In genomic region chr1:10663668-10664035, GRCh38 we compare ENCODE assay signal across 9 cellular contexts.
DNase-seq lines count a peak whose midpoint lies in the region; ATAC-seq and TF ChIP-seq lines count a peak whose summit lies in the region.
"Had no signal": no experiment of that assay in that cellular context is flagged by ENCODE, and none has a peak within 500 bp of the region (broad histone marks: within the 10 kb centered on the region; RNA-seq: fewer than 3 reads in every experiment).

No MANE protein-coding gene starts in this region.

- H3K9me3 ChIP-seq in ectodermal cell (ENCODE audit: control insufficient read depth, low read length) (no peaks in the 10 kb centered on the region), lung (ENCODE audit: control insufficient read depth in 2 of 2, insufficient read depth in 1 of 2, low read length in 1 of 2) (peaks cover 0 to 1% of the 10 kb centered on the region in 2 donors), testis (no peaks in the 10 kb centered on the region)

- ATAC-seq in lung (ENCODE audit: insufficient read depth, low FRiP score) (no peak), GM19324 (IDR thresholded peaks at IDR 0.05; ENCODE audit: low FRiP score, unreplicated experiment) (no peak), HG03135 (IDR thresholded peaks at IDR 0.05; ENCODE audit: unreplicated experiment) (no peak)

- intact Hi-C loops in testis (cut with DNase I; ENCODE audit: low total_unique reads), result no loop called here

- WGBS in ectodermal cell, 2 experiments, result 15 to 18% methylated on average over 16 of the region's 16 CpGs
- WGBS in lung, 2 donors, result 46 to 59% methylated on average over 11 to 16 of the region's 16 CpGs
- 26 to 40% methylated on average over 1 to 16 of the region's 16 CpGs for WGBS in testis, 2 donors

- H3K27ac ChIP-seq in ectodermal cell (ENCODE audit: insufficient read depth, low read depth, low read length, poor library complexity, severe bottlenecking) (peak overlapping the region; percentile 40), lung (ENCODE audit: low read depth in 1 of 2, low read length in 1 of 2) (peak overlapping the region; percentile 75 to 89), testis (peak overlapping the region in 1 of 2 donors; percentile 41)

- H3K4me3 ChIP-seq in ectodermal cell (ENCODE audit: insufficient read depth, low read depth, low read length) (no peak overlapping the region), lung (no peak overlapping the region), testis (no peak overlapping the region)

- TF ChIP-seq POLR2A in testis (IDR thresholded peaks at IDR 0.05), result no peak

- TF ChIP-seq CTCF in lung (IDR thresholded peaks at IDR 0.05; ENCODE audit: control extremely low read depth, extremely low read depth) (no peak), testis (IDR thresholded peaks at IDR 0.05) (no peak)

- peaks cover 3% of the 10 kb centered on the region for H3K27me3 ChIP-seq in ectodermal cell (ENCODE audit: control insufficient read depth, insufficient read depth, low read length, poor library complexity, severe bottlenecking)
- H3K27me3 ChIP-seq in lung (ENCODE audit: control insufficient read depth, insufficient read depth), result no peaks in the 10 kb centered on the region
- H3K27me3 ChIP-seq in testis, result no peaks in the 10 kb centered on the region

- H3K36me3 ChIP-seq in ectodermal cell (ENCODE audit: control insufficient read depth, insufficient read depth, low read length) (peaks cover 3% of the 10 kb centered on the region), lung (ENCODE audit: control insufficient read depth in 2 of 2, insufficient read depth in 2 of 2, low read length in 2 of 2) (peaks cover 4 to 35% of the 10 kb centered on the region in 2 donors), testis (ENCODE audit: low read depth, missing control alignments) (no peaks in the 10 kb centered on the region)

- DNase-seq in NCI-H2227 treated with DMSO at 0.1 percent for 48 hours (lab: John Stamatoyannopoulos, UW) (peak; percentile 48), lung (ENCODE audit: low spot score) (no peak), testis (peak; percentile 74), SIG-M5 treated with dmso at 0.1 percent for 504 hours (lab: John Stamatoyannopoulos, UW; ENCODE audit: unreplicated experiment) (no peak), NCI-H2107 treated with DMSO at 0.1 percent for 48 hours (lab: John Stamatoyannopoulos, UW; ENCODE audit: unreplicated experiment) (no peak)
- DNase-seq: activated CD4-positive, CD25-positive, alpha-beta regulatory T cell treated with anti-CD3 and anti-CD28 coated beads, Interleukin-2, amount 50 U/mL, for 72 hours had no signal

- peaks cover 31% of the 10 kb centered on the region for H3K4me1 ChIP-seq in ectodermal cell (ENCODE audit: control insufficient read depth, insufficient read depth, low read length)
- H3K4me1 ChIP-seq in lung (ENCODE audit: control insufficient read depth in 2 of 2, insufficient read depth in 2 of 2, low read length in 2 of 2), result peaks cover 0 to 45% of the 10 kb centered on the region in 2 donors
- peaks cover 16% of the 10 kb centered on the region for H3K4me1 ChIP-seq in testis

Comparison
In these comparisons a context has a peak if more than half of its experiments do, and no peak if none do; other contexts are left out.
1. DNase-seq: peak in NCI-H2227 treated with DMSO at 0.1 percent for 48 hours (single experiment) and testis (single experiment); none in lung (single experiment), SIG-M5 treated with dmso at 0.1 percent for 504 hours (single experiment) and NCI-H2107 treated with DMSO at 0.1 percent for 48 hours (single experiment).